In the genomic region with DNA sequence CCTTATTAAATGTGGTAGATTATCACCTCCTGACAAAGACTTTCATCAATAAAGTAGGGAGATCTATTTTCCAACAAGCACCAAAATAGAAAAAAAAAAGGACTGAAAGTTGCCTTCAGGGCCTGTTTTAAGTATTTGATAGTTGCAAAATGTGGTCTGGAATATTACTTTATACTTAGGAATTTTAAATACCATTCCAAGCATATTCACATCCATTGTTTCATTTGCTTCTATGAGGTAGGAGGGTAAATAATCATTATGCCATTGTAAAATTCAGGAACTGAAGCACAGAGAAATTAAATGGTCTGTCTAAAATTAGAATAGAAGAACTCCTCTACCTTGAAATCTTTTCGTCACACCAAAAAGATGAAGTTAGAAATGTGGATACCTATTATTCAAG, we compare ENCODE assay signal across 16 cellular contexts.
DNase-seq lines count a peak whose midpoint lies in the region; ATAC-seq and TF ChIP-seq lines count a peak whose summit lies in the region.
"Had no signal": no experiment of that assay in that cellular context is flagged by ENCODE, and none has a peak within 500 bp of the region (broad histone marks: within the 10 kb centered on the region; RNA-seq: fewer than 3 reads in every experiment).

No MANE protein-coding gene starts in this region.

- H3K9me3 ChIP-seq in IMR-90 (ENCODE audit: control insufficient read depth, insufficient read depth, low read length) (no peaks in the 10 kb centered on the region), body of pancreas (no peaks in the 10 kb centered on the region)

- no peak overlapping the region for H3K9ac ChIP-seq in IMR-90 (ENCODE audit: low read depth, low read length)

- no CpG with 5 or more reads among the region's 1 CpG for WGBS in IMR-90 (ENCODE audit: extremely low coverage in 2 of 2, insufficient read length in 1 of 2), 2 experiments
- 92 to 100% methylated on average over 1 of the region's 1 CpG for WGBS in body of pancreas, 2 donors

- H3K4me3 ChIP-seq in IMR-90 (ENCODE audit: insufficient read depth, low read depth, low read length) (no peak overlapping the region), body of pancreas (no peak overlapping the region)
- H3K4me3 ChIP-seq: GM23338, SK-N-MC had no signal

- TF ChIP-seq POLR2A in IMR-90 (IDR thresholded peaks at IDR 0.05; ENCODE audit: low read depth, low read length) (no peak), body of pancreas (IDR thresholded peaks at IDR 0.05) (no peak)

- H4K91ac ChIP-seq in IMR-90 (ENCODE audit: insufficient read depth, low read depth, low read length), result no peak overlapping the region

- H2BK5ac ChIP-seq in IMR-90 (ENCODE audit: low read depth, low read length, poor library complexity, severe bottlenecking), result no peak overlapping the region

- H3K18ac ChIP-seq in IMR-90 (ENCODE audit: low read depth, low read length), result no peak overlapping the region

- no peak overlapping the region for H2AK5ac ChIP-seq in IMR-90 (ENCODE audit: low read depth, low read length)

- no peak overlapping the region for H4K5ac ChIP-seq in IMR-90 (ENCODE audit: low read depth, low read length)

- in situ Hi-C loops in IMR-90 (cut with MboI; ENCODE audit: low sequenced_read_pairs), result no loop called here

- H4K8ac ChIP-seq in IMR-90 (ENCODE audit: low read depth in 2 of 2, low read length in 2 of 2), result no peak overlapping the region

- no TSS peak for BruUV-seq in IMR-90 (replicated peaks; lab: Mats Ljungman, UMichigan)

- no peak overlapping the region for H3K4ac ChIP-seq in IMR-90 (ENCODE audit: low read depth, low read length)

- H2BK20ac ChIP-seq in IMR-90 (ENCODE audit: low read depth, low read length), result no peak overlapping the region

- H2BK120ac ChIP-seq in IMR-90 (ENCODE audit: low read depth, low read length), result no peak overlapping the region

- no peak overlapping the region for H3K56ac ChIP-seq in IMR-90 (ENCODE audit: extremely low read depth, insufficient read depth, low read length)

- DNase-seq in EL, result peak; percentile 13
- DNase-seq in IMR-90, result peak; percentile 28
- peak; percentile 10 for DNase-seq in astrocyte of the hippocampus (ENCODE audit: low read depth, low spot score)
- DNase-seq in renal cortical epithelial cell (ENCODE audit: low read depth), result peak; percentile 64
- no peak for DNase-seq in GM19238 (ENCODE audit: insufficient read length, low spot score)
- DNase-seq in body of pancreas, result no peak
- DNase-seq: Kasumi-1, NCI-H1105, NCI-H1694, NCI-H510A treated with DMSO at 0.1 percent for 48 hours, NCI-H82, T-helper 1 cell had no signal

- no peaks in the 10 kb centered on the region for H4K20me1 ChIP-seq in IMR-90 (ENCODE audit: insufficient read depth, low read length)

- H2AFZ ChIP-seq in IMR-90 (replicated peaks; ENCODE audit: low read length, poor library complexity), result no peak overlapping the region
- H2AFZ ChIP-seq: GM23338 had no signal

- H3K36me3 ChIP-seq in IMR-90 (ENCODE audit: control insufficient read depth, insufficient read depth, low read length) (no peaks in the 10 kb centered on the region), body of pancreas (replicated peaks in 1 of 2; ENCODE audit: insufficient read depth in 1 of 2, low read depth in 2 of 2) (no peaks in the 10 kb centered on the region)

- dilution Hi-C loops in IMR-90 (cut with HindIII; ENCODE audit: low sequenced_read_pairs, unreplicated experiment), result no loop called here

- TF ChIP-seq CTCF in IMR-90 (conservative IDR thresholded peaks at IDR 0.05; ENCODE audit: low read depth, low read length) (no peak), body of pancreas (IDR thresholded peaks at IDR 0.05) (no peak)

- H3K27me3 ChIP-seq in IMR-90 (ENCODE audit: control insufficient read depth, insufficient read depth, low read length), result no peaks in the 10 kb centered on the region
- no peaks in the 10 kb centered on the region for H3K27me3 ChIP-seq in body of pancreas

- no peak overlapping the region for H2BK15ac ChIP-seq in IMR-90 (ENCODE audit: low read depth, low read length)

- H2AK9ac ChIP-seq in IMR-90 (replicated peaks; ENCODE audit: low read depth, low read length, poor library complexity), result no peak overlapping the region

- no peak overlapping the region for H3K4me2 ChIP-seq in IMR-90 (ENCODE audit: low read depth, low read length)
- H3K4me2 ChIP-seq: GM23338 had no signal

- TF ChIP-seq RAD21 in IMR-90 (IDR thresholded peaks at IDR 0.05; ENCODE audit: low read length), result no peak

- H3K9me1 ChIP-seq in IMR-90 (ENCODE audit: insufficient read depth, low read length), result no peaks in the 10 kb centered on the region

- peak; percentile 44; the same call in 1 of the 2 replicates for ATAC-seq in IMR-90 (ENCODE audit: low read depth)
- no peak for ATAC-seq in GM19035 (IDR thresholded peaks at IDR 0.05; ENCODE audit: unreplicated experiment)
- no peak for ATAC-seq in body of pancreas
- ATAC-seq: GM23338 had no signal

- CTCF ChIA-PET in IMR-90 (lab: Yijun Ruan, JAX), result interaction anchor here (0.7 kb wide), 1 partner anchor 222 kb away, joined by 3 read pairs; no protein-coding TSS in a partner anchor

- POLR2A ChIA-PET in IMR-90 (lab: Charles Lee; ENCODE audit: unreplicated experiment), result no interaction called here

- intact Hi-C loops in IMR-90 (cut with micrococcal nuclease), result no loop called here
- intact Hi-C loops in body of pancreas (cut with DNase I), result no loop called here

- H3K14ac ChIP-seq in IMR-90 (replicated peaks; ENCODE audit: low read depth, low read length), result no peak overlapping the region

- H3K27ac ChIP-seq in IMR-90 (ENCODE audit: insufficient read depth, low read length) (no peak overlapping the region), body of pancreas (no peak overlapping the region)
- H3K27ac ChIP-seq: C4-2B, SK-N-MC had no signal

- no peak overlapping the region for H3K23ac ChIP-seq in IMR-90 (ENCODE audit: low read depth, low read length)

- H3K79me1 ChIP-seq in IMR-90 (ENCODE audit: low read depth in 1 of 2, low read length in 2 of 2), result no peaks in the 10 kb centered on the region; a peak in 1 of 4 replicates

- H3K4me1 ChIP-seq in IMR-90 (ENCODE audit: control insufficient read depth, insufficient read depth, low read length) (no peaks in the 10 kb centered on the region), body of pancreas (peaks cover 11% of the 10 kb centered on the region)

TF ChIP-seq in IMR-90, 13 proteins besides CTCF, POLR2A, EP300 and RAD21:
- TF ChIP-seq BHLHE40 (IDR thresholded peaks at IDR 0.05; ENCODE audit: low read depth, low read length) (no peak), CEBPB (IDR thresholded peaks at IDR 0.05; ENCODE audit: low read depth, low read length) (no peak), MXI1 (IDR thresholded peaks at IDR 0.05; ENCODE audit: borderline replicate concordance, low read depth, low read length) (no peak), SMC3 (IDR thresholded peaks at IDR 0.05; ENCODE audit: low read depth, low read length) (no peak), MAFK (IDR thresholded peaks at IDR 0.05; ENCODE audit: low read depth, low read length) (no peak)
- TF ChIP-seq, protein P1, sequence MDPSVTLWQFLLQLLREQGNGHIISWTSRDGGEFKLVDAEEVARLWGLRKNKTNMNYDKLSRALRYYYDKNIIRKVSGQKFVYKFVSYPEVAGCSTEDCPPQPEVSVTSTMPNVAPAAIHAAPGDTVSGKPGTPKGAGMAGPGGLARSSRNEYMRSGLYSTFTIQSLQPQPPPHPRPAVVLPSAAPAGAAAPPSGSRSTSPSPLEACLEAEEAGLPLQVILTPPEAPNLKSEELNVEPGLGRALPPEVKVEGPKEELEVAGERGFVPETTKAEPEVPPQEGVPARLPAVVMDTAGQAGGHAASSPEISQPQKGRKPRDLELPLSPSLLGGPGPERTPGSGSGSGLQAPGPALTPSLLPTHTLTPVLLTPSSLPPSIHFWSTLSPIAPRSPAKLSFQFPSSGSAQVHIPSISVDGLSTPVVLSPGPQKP (IDR thresholded peaks at IDR 0.05; ENCODE audit: borderline replicate concordance, low read depth, low read length), result no peak

Comparison
In these comparisons a context has a peak if more than half of its experiments do, and no peak if none do; other contexts are left out.
1. DNase-seq: peak in EL (single experiment), IMR-90 (single experiment), astrocyte of the hippocampus (single experiment) and renal cortical epithelial cell (single experiment); none in GM19238 (single experiment) and body of pancreas (0 of 4).